ENCODE assay signal across 8 cellular contexts in the genomic region with DNA sequence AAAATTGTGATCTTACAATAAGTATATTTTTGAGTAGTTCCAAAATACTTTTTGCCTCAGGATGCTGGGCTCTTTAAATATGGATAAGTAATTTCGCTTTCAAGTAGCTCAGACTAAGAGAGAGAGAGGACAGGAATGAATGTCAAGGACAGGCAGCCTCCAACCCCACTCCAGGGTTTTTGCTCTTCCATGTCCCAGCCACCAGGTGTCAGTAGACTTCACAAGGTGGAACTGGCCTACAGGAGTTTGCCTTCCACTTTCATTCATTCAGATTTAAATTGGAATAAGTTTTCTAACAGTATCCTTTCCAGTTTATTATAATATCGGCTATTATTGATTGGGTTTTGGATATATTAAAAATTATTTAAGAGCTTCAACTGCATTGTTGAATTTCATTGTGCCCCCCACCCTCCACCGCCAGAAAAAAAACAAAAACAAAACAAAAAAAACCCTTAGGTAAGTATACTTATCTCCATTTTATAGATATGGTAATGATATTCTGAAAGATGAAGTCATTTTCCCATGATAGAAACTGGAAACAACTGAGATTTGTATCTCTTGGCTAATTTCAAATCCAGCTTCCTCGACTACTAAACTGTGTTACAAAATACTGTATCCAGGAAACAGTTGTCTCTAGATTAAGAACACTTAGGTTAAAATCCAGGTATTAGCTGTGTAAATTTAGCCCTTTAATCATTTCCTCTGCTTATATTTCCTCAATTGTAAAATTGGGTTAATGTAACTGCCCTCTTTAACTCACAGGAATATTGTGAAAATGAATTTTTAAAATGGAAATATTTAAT.
DNase-seq lines count a peak whose midpoint lies in the region; ATAC-seq and TF ChIP-seq lines count a peak whose summit lies in the region.

No MANE protein-coding gene starts in this region.

- peak; percentile 91 for ATAC-seq in HG03135 (IDR thresholded peaks at IDR 0.05; ENCODE audit: unreplicated experiment)

- TF ChIP-seq CTCF in VCaP (conservative IDR thresholded peaks at IDR 0.05), result peak; percentile 86
- TF ChIP-seq CTCF in foreskin fibroblast (IDR thresholded peaks at IDR 0.05; ENCODE audit: low read depth, low read length), result peak; percentile 83

- no peak overlapping the region for H3K4me3 ChIP-seq in foreskin fibroblast (ENCODE audit: low read depth in 1 of 2, low read length in 2 of 2)

- DNase-seq in DMS53 (lab: John Stamatoyannopoulos, UW) (peak; percentile 82), GM19240 (ENCODE audit: insufficient read length, low spot score) (peak; percentile 12), NCI-H2107 treated with DMSO at 0.1 percent for 48 hours (lab: John Stamatoyannopoulos, UW; ENCODE audit: unreplicated experiment) (peak; percentile 73), foreskin fibroblast (peak; percentile 8 to 34), pons (ENCODE audit: low spot score) (peak; percentile 71)
- no peak for DNase-seq in activated CD8-positive, alpha-beta memory T cell treated with anti-CD3 and anti-CD28 coated beads, Interleukin-2, amount 50 U/mL, for 48 hours

- no peak overlapping the region for H3K27ac ChIP-seq in VCaP
